ENCODE assay signal across 13 cellular contexts in the genomic region with DNA sequence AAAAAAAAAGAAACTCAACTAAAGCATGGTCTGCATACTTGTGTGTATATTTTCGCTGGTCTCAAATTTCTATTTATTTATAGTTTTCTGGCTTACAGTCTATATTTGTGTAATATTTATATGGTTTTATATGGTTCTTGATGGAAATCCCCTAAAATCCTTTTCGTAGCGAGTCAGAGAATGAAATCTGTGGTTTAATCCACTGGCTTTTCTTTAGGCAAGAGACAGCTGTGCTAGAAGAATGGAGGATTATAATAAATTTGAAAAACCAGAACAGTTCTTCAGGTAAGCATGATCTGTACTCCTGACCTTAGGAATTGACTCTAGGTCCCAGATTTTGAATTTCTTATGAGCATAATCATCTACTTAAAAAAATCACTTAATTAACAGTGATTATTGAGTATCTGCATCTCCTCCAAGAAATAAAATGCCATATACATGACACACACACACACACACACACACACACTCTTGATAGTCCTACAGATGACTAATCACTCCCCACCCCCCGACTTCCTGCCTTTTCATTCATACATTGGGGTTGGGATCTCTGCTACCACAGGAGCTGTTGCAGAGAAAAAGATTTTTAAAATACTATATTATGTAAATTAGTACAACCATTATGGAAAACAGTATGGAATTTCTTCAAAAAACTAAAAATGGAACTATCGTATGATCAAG.
A peak's percentile ranks its signal among the peaks of the same experiment; 100 is the strongest.
DNase-seq lines count a peak whose midpoint lies in the region; TF ChIP-seq lines count a peak whose summit lies in the region.
"Had no signal": no experiment of that assay in that cellular context is flagged by ENCODE, and none has a peak within 500 bp of the region (broad histone marks: within the 10 kb centered on the region; RNA-seq: fewer than 3 reads in every experiment).

No MANE protein-coding gene starts in this region.

- H4K8ac ChIP-seq in mesenchymal stem cell (ENCODE audit: low read length) = no peak overlapping the region

- H4K91ac ChIP-seq in mesenchymal stem cell (ENCODE audit: low read length) = no peak overlapping the region

- H2AFZ ChIP-seq in mesenchymal stem cell (ENCODE audit: low read depth, low read length) = no peak overlapping the region

- H3K9ac ChIP-seq in mesenchymal stem cell (ENCODE audit: low read length) = no peak overlapping the region

- H3K23ac ChIP-seq in mesenchymal stem cell (ENCODE audit: low read length in 2 of 2) = no peak overlapping the region

- peaks cover 1% of the 10 kb centered on the region for H3K4me1 ChIP-seq in mesenchymal stem cell (ENCODE audit: control insufficient read depth, insufficient read depth, low read depth, low read length)
- peaks cover 7% of the 10 kb centered on the region for H3K4me1 ChIP-seq in ovary (ENCODE audit: insufficient read depth)

- H3K4me3 ChIP-seq in NB4 (ENCODE audit: low read depth, low read length) = no peak overlapping the region
- no peak overlapping the region for H3K4me3 ChIP-seq in mesenchymal stem cell (ENCODE audit: insufficient read depth in 1 of 2, low read depth in 1 of 2, low read length in 2 of 2)
- H3K4me3 ChIP-seq in ovary = no peak overlapping the region
- H3K4me3 ChIP-seq: thoracic aorta had no signal

- H3K4me2 ChIP-seq in mesenchymal stem cell (ENCODE audit: low read length, poor library complexity, severe bottlenecking) = no peak overlapping the region

- H2AK5ac ChIP-seq in mesenchymal stem cell (ENCODE audit: low read length, severe bottlenecking) = no peak overlapping the region

- no peak overlapping the region for H3K4ac ChIP-seq in mesenchymal stem cell (ENCODE audit: low read depth in 1 of 2, low read length in 2 of 2)

- TF ChIP-seq POLR2A in NB4 (IDR thresholded peaks at IDR 0.05; ENCODE audit: extremely low read depth, insufficient read length) (no peak), ovary (IDR thresholded peaks at IDR 0.05) (no peak)

- peaks cover 2% of the 10 kb centered on the region for H3K79me1 ChIP-seq in mesenchymal stem cell (replicated peaks; ENCODE audit: low read length, poor library complexity, severe bottlenecking)

- DNase-seq in DMS53 (lab: John Stamatoyannopoulos, UW) (peak; percentile 62), DMS53 treated with DMSO at 0.1 percent for 48 hours (lab: John Stamatoyannopoulos, UW; ENCODE audit: unreplicated experiment) (no peak), NB4 (ENCODE audit: low read depth) (peak; percentile 37), amniotic epithelial cell (ENCODE audit: low read depth) (peak; percentile 84), mesenchymal stem cell (peak; percentile 81), retina (no peak), ovary (no peak), NCI-H446 treated with DMSO at 0.1 percent for 48 hours (lab: John Stamatoyannopoulos, UW) (no peak)
- DNase-seq: aorta, MM.1S, NCI-H82 had no signal

- H3K14ac ChIP-seq in mesenchymal stem cell (ENCODE audit: low read length in 2 of 2) = no peak overlapping the region

- H2BK12ac ChIP-seq in mesenchymal stem cell (ENCODE audit: low read length in 2 of 2) = no peak overlapping the region

- no peaks in the 10 kb centered on the region for H3K27me3 ChIP-seq in mesenchymal stem cell (ENCODE audit: control insufficient read depth in 1 of 2, insufficient read depth in 1 of 2, low read length in 2 of 2)
- no peaks in the 10 kb centered on the region for H3K27me3 ChIP-seq in ovary

- TF ChIP-seq CTCF in NB4 (IDR thresholded peaks at IDR 0.05; ENCODE audit: low read depth, low read length) = no peak
- TF ChIP-seq CTCF in ovary (IDR thresholded peaks at IDR 0.05) = no peak

- no peak overlapping the region for H3K18ac ChIP-seq in mesenchymal stem cell (ENCODE audit: low read depth in 1 of 2, low read length in 2 of 2)

- no peaks in the 10 kb centered on the region for H3K9me3 ChIP-seq in mesenchymal stem cell (ENCODE audit: control insufficient read depth, low read length)
- no peaks in the 10 kb centered on the region for H3K9me3 ChIP-seq in ovary
- H3K9me3 ChIP-seq: thoracic aorta had no signal

- 52% methylated on average over 2 of the region's 5 CpGs for WGBS in mesenchymal stem cell
- WGBS in ovary, 3 donors = 83 to 88% (median 84%) methylated on average over 5 of the region's 5 CpGs

- H3K36me3 ChIP-seq in mesenchymal stem cell (ENCODE audit: control insufficient read depth in 1 of 2, insufficient read depth in 2 of 2, low read depth in 1 of 2, low read length in 2 of 2) (no peaks in the 10 kb centered on the region), ovary (no peaks in the 10 kb centered on the region)
- H3K36me3 ChIP-seq: thoracic aorta had no signal

- H2BK120ac ChIP-seq in mesenchymal stem cell (ENCODE audit: low read depth, low read length) = no peak overlapping the region

- intact Hi-C loops in ovary (cut with DNase I) = no loop called here

- H2BK15ac ChIP-seq in mesenchymal stem cell (ENCODE audit: low read depth, poor library complexity, severe bottlenecking) = no peak overlapping the region

- TF ChIP-seq EP300 in ovary (IDR thresholded peaks at IDR 0.05) = no peak

- H3K27ac ChIP-seq in mesenchymal stem cell (ENCODE audit: low read length, poor library complexity, severe bottlenecking) (no peak overlapping the region), ovary (no peak overlapping the region)
- H3K27ac ChIP-seq: 22Rv1, thoracic aorta had no signal

- no peak overlapping the region for H2BK5ac ChIP-seq in mesenchymal stem cell (ENCODE audit: low read depth, low read length, poor library complexity, severe bottlenecking)

Comparison
In these comparisons a context has a peak if more than half of its experiments do, and no peak if none do; other contexts are left out.
1. DNase-seq: peak in DMS53 (single experiment), NB4 (single experiment), amniotic epithelial cell (single experiment) and mesenchymal stem cell (single experiment); none in DMS53 treated with DMSO at 0.1 percent for 48 hours (single experiment), retina (single experiment), ovary (0 of 5) and NCI-H446 treated with DMSO at 0.1 percent for 48 hours (single experiment).